In genomic region chr3:49674491-49674983, GRCh38 we compare ENCODE assay signal across 8 cellular contexts. TPM values are rescaled to one million over a fixed set of nuclear protein-coding genes. Genes with fewer than 3 reads are reported as not detected.
A peak's percentile ranks its signal among the peaks of the same experiment; 100 is the strongest.
DNase-seq lines count a peak whose midpoint lies in the region; ATAC-seq and TF ChIP-seq lines count a peak whose summit lies in the region.

No MANE protein-coding gene starts in this region.

- ATAC-seq in GM19023 (IDR thresholded peaks at IDR 0.05; ENCODE audit: unreplicated experiment) (peak; percentile 26), HG03095 (IDR thresholded peaks at IDR 0.05; ENCODE audit: unreplicated experiment) (peak; percentile 24)

- DNase-seq in activated CD4-positive, alpha-beta T cell treated with anti-CD3 and anti-CD28 coated beads, Interleukin-2, amount 50 U/mL, for 1 hour, result peak; percentile 27
- DNase-seq in cardiac muscle cell (ENCODE audit: low read depth in 1 of 2, low spot score in 1 of 2), result peak in 1 of 2 donors; percentile 25
- no peak for DNase-seq in NCI-H2227 (lab: John Stamatoyannopoulos, UW; ENCODE audit: unreplicated experiment)
- DNase-seq in NCI-H2029 treated with DMSO at 0.1 percent for 48 hours (lab: John Stamatoyannopoulos, UW), result no peak
- no peak for DNase-seq in islet precursor cell

- peak overlapping the region; percentile 96 for H3K27ac ChIP-seq in cardiac muscle cell
- H3K27ac ChIP-seq in skin epidermis, result peak overlapping the region; percentile 56 to 98 (median 90)

- no peaks in the 10 kb centered on the region for H3K9me3 ChIP-seq in cardiac muscle cell (ENCODE audit: low read depth)

- no peak for TF ChIP-seq CTCF in cardiac muscle cell (IDR thresholded peaks at IDR 0.05; ENCODE audit: low read depth, low read length)

- H3K4me3 ChIP-seq in cardiac muscle cell (peak overlapping the region; percentile 63), skin epidermis (peak overlapping the region; percentile 66 to 98 (median 72))

- H3K27me3 ChIP-seq in cardiac muscle cell, result no peaks in the 10 kb centered on the region

- H3K36me3 ChIP-seq in cardiac muscle cell, result peaks cover 14% of the 10 kb centered on the region

- peaks cover 11% of the 10 kb centered on the region for H3K4me1 ChIP-seq in cardiac muscle cell (ENCODE audit: low read depth)

RNA-seq across cellular contexts. Expression of gene APEH, which starts 0.4 kb away (rescaled TPM):
- total RNA-seq in cardiac muscle cell, result 165 and 185 TPM in 2 replicates
- polyA plus RNA-seq in cardiac muscle cell, result 216 and 247 TPM in 2 replicates

RNA-seq across cellular contexts. Expression of gene MST1, which starts 14.7 kb away (rescaled TPM):
- total RNA-seq in cardiac muscle cell, result 41.5 and 48.7 TPM in 2 replicates
- 31.3 and 37.4 TPM in 2 replicates for polyA plus RNA-seq in cardiac muscle cell

RNA-seq across cellular contexts. Expression of gene RNF123, which starts 14.8 kb away (rescaled TPM):
- 41.7 and 51.1 TPM in 2 replicates for total RNA-seq in cardiac muscle cell
- polyA plus RNA-seq in cardiac muscle cell, result 35.5 and 42.3 TPM in 2 replicates

RNA-seq across cellular contexts. Expression of gene AMIGO3, which starts 44.9 kb away (rescaled TPM):
- 2.3 and 5.2 TPM in 2 replicates for total RNA-seq in cardiac muscle cell
- polyA plus RNA-seq in cardiac muscle cell, result 0.46 and 2.6 TPM in 2 replicates

RNA-seq across cellular contexts. Expression of gene GMPPB, which starts 49.2 kb away (rescaled TPM):
- total RNA-seq in cardiac muscle cell, result 27.6 and 41.3 TPM in 2 replicates
- polyA plus RNA-seq in cardiac muscle cell, result 23.9 and 29.3 TPM in 2 replicates
